Comparison of ENCODE assay signal across 27 cellular contexts in genomic region chr14:21704340-21704737, GRCh38. TPM values are rescaled to one million over a fixed set of nuclear protein-coding genes. Genes with fewer than 3 reads are reported as not detected.
DNase-seq lines count a peak whose midpoint lies in the region; ATAC-seq and TF ChIP-seq lines count a peak whose summit lies in the region.
"Had no signal": no experiment of that assay in that cellular context is flagged by ENCODE, and none has a peak within 500 bp of the region (broad histone marks: within the 10 kb centered on the region; RNA-seq: fewer than 3 reads in every experiment).

No MANE protein-coding gene starts in this region.

- H3K9me3 Mint-ChIP-seq in activated T-cell treated with anti-CD3 and anti-CD28 coated beads, Interleukin-2, amount 50 U/mL, for 4 hours: peaks cover 3% of the 10 kb centered on the region
- no peaks in the 10 kb centered on the region for H3K9me3 Mint-ChIP-seq in activated naive CD8-positive, alpha-beta T cell treated with anti-CD3 and anti-CD28 coated beads, Interleukin-2, amount 50 U/mL, for 24 hours

- TF ChIP-seq POLR2A in prostate gland (IDR thresholded peaks at IDR 0.05) (no peak), sigmoid colon (IDR thresholded peaks at IDR 0.05) (no peak), tibial nerve (IDR thresholded peaks at IDR 0.05) (no peak)

- DNase-seq in activated T-cell treated with anti-CD3 and anti-CD28 coated beads, Interleukin-2, amount 50 U/mL, for 4 hours: no peak
- DNase-seq in activated T-cell treated with anti-CD3 and anti-CD28 coated beads for 4 hours (no peak), prostate gland (ENCODE audit: low spot score) (no peak), KG1 (lab: John Stamatoyannopoulos, UW) (no peak), sigmoid colon (no peak), tibial nerve (ENCODE audit: low spot score in 2 of 2) (no peak)
- no peak for DNase-seq in activated naive CD8-positive, alpha-beta T cell treated with anti-CD3 and anti-CD28 coated beads, Interleukin-2, amount 50 U/mL, for 24 hours
- DNase-seq: activated CD4-positive, alpha-beta T cell treated with anti-CD3 and anti-CD28 coated beads, Interleukin-2, amount 10 ng/mL, durations not matched to agents 7 days and 5 days; amniotic stem cell; mammary epithelial cell; NCI-H1417 treated with DMSO at 0.1 percent for 48 hours; NCI-H524; right lobe of liver; stimulated activated naive CD4-positive, alpha-beta T cell; SW 1271; thyroid gland had no signal

- intact Hi-C loops in prostate gland (cut with DNase I) (no loop called here), sigmoid colon (cut with DNase I) (no loop called here)

- no peaks in the 10 kb centered on the region for H3K36me3 ChIP-seq in prostate gland
- H3K36me3 ChIP-seq in sigmoid colon: no peaks in the 10 kb centered on the region
- H3K36me3 ChIP-seq in tibial nerve: no peaks in the 10 kb centered on the region
- H3K36me3 ChIP-seq: right lobe of liver, thyroid gland had no signal

- TF ChIP-seq EP300 in sigmoid colon (IDR thresholded peaks at IDR 0.05) (no peak), tibial nerve (IDR thresholded peaks at IDR 0.05) (no peak)

- TF ChIP-seq CTCF in prostate gland (IDR thresholded peaks at IDR 0.05) (no peak), sigmoid colon (IDR thresholded peaks at IDR 0.05) (no peak), tibial nerve (IDR thresholded peaks at IDR 0.05) (no peak)

- H3K27me3 ChIP-seq in prostate gland (replicated peaks; ENCODE audit: insufficient read depth) (no peaks in the 10 kb centered on the region), sigmoid colon (no peaks in the 10 kb centered on the region), tibial nerve (no peaks in the 10 kb centered on the region)
- H3K27me3 ChIP-seq: right lobe of liver, thyroid gland had no signal

- no peaks in the 10 kb centered on the region for H3K36me3 Mint-ChIP-seq in activated T-cell treated with anti-CD3 and anti-CD28 coated beads, Interleukin-2, amount 50 U/mL, for 4 hours (ENCODE audit: insufficient read depth)
- H3K36me3 Mint-ChIP-seq in activated naive CD8-positive, alpha-beta T cell treated with anti-CD3 and anti-CD28 coated beads, Interleukin-2, amount 50 U/mL, for 24 hours (ENCODE audit: low read depth): no peaks in the 10 kb centered on the region
- H3K36me3 Mint-ChIP-seq: CD4-positive, alpha-beta memory T cell had no signal

- H3K4me1 ChIP-seq in prostate gland (replicated peaks) (no peaks in the 10 kb centered on the region), sigmoid colon (no peaks in the 10 kb centered on the region), tibial nerve (no peaks in the 10 kb centered on the region)
- H3K4me1 ChIP-seq: parathyroid adenoma, right lobe of liver, thyroid gland had no signal

- ATAC-seq in activated T-cell treated with anti-CD3 and anti-CD28 coated beads, Interleukin-2, amount 50 U/mL, for 4 hours: peak; percentile 33 to 49
- peak; percentile 19 for ATAC-seq in GM18520 (IDR thresholded peaks at IDR 0.05; ENCODE audit: unreplicated experiment)
- ATAC-seq in activated naive CD8-positive, alpha-beta T cell treated with anti-CD3 and anti-CD28 coated beads, Interleukin-2, amount 50 U/mL, for 24 hours: peak; percentile 27
- ATAC-seq: HepG2, right lobe of liver had no signal

- H3K4me3 Mint-ChIP-seq in activated T-cell treated with anti-CD3 and anti-CD28 coated beads, Interleukin-2, amount 50 U/mL, for 4 hours: no peak overlapping the region
- H3K4me3 Mint-ChIP-seq in activated naive CD8-positive, alpha-beta T cell treated with anti-CD3 and anti-CD28 coated beads, Interleukin-2, amount 50 U/mL, for 24 hours: no peak overlapping the region
- H3K4me3 Mint-ChIP-seq: activated CD4-positive, alpha-beta T cell treated with anti-CD3 and anti-CD28 coated beads, Interleukin-2, amount 10 ng/mL, durations not matched to agents 7 days and 5 days; CD4-positive, alpha-beta memory T cell; nephron had no signal

- no peak overlapping the region for H3K27ac Mint-ChIP-seq in activated naive CD8-positive, alpha-beta T cell treated with anti-CD3 and anti-CD28 coated beads, Interleukin-2, amount 50 U/mL, for 24 hours
- H3K27ac Mint-ChIP-seq: activated CD4-positive, alpha-beta T cell treated with anti-CD3 and anti-CD28 coated beads, Interleukin-2, amount 10 ng/mL, durations not matched to agents 7 days and 5 days; nephron had no signal

- H3K27me3 Mint-ChIP-seq in activated T-cell treated with anti-CD3 and anti-CD28 coated beads, Interleukin-2, amount 50 U/mL, for 4 hours (ENCODE audit: low read depth): peaks cover 17% of the 10 kb centered on the region
- H3K27me3 Mint-ChIP-seq in activated naive CD8-positive, alpha-beta T cell treated with anti-CD3 and anti-CD28 coated beads, Interleukin-2, amount 50 U/mL, for 24 hours: peaks cover 9% of the 10 kb centered on the region

- no peak overlapping the region for H3K4me3 ChIP-seq in prostate gland
- no peak overlapping the region for H3K4me3 ChIP-seq in sigmoid colon
- H3K4me3 ChIP-seq in tibial nerve: no peak overlapping the region
- H3K4me3 ChIP-seq: right lobe of liver, thyroid gland had no signal

- H3K27ac ChIP-seq in prostate gland (peak overlapping the region; percentile 5 to 33), sigmoid colon (no peak overlapping the region), tibial nerve (no peak overlapping the region)
- H3K27ac ChIP-seq: epithelial cell of prostate, parathyroid adenoma, right lobe of liver, thyroid gland had no signal

- H3K9me3 ChIP-seq in prostate gland (no peaks in the 10 kb centered on the region), sigmoid colon (peaks cover 0 to 4% (median 0%) of the 10 kb centered on the region in 4 donors), tibial nerve (peaks cover 0 to 18% (median 0%) of the 10 kb centered on the region in 4 donors)
- H3K9me3 ChIP-seq: right lobe of liver, thyroid gland had no signal

- H3K4me1 Mint-ChIP-seq in activated T-cell treated with anti-CD3 and anti-CD28 coated beads, Interleukin-2, amount 50 U/mL, for 4 hours (ENCODE audit: low read depth): peaks cover 21% of the 10 kb centered on the region
- H3K4me1 Mint-ChIP-seq in activated naive CD8-positive, alpha-beta T cell treated with anti-CD3 and anti-CD28 coated beads, Interleukin-2, amount 50 U/mL, for 24 hours: peaks cover 21% of the 10 kb centered on the region
- H3K4me1 Mint-ChIP-seq: nephron had no signal

RNA-seq across cellular contexts. Expression of gene OR4E1, which starts 30.7 kb away (rescaled TPM):
- not detected for total RNA-seq in activated T-cell treated with anti-CD3 and anti-CD28 coated beads, Interleukin-2, amount 50 U/mL, for 4 hours
- total RNA-seq in prostate gland: not detected
- not detected for total RNA-seq in sigmoid colon
- not detected for polyA plus RNA-seq in sigmoid colon
- total RNA-seq in tibial nerve: not detected
- total RNA-seq: bronchial epithelial cell; CD4-positive, alpha-beta memory T cell; dermis microvascular lymphatic vessel endothelial cell; fibroblast of villous mesenchyme; H4; HepG2; mammary epithelial cell; right lobe of liver; thyroid gland had no signal
- polyA plus RNA-seq: HepG2, keratinocyte, mammary epithelial cell had no signal

RNA-seq across cellular contexts. Expression of gene OR4E2, which starts 50.7 kb away (rescaled TPM):
- total RNA-seq in activated T-cell treated with anti-CD3 and anti-CD28 coated beads, Interleukin-2, amount 50 U/mL, for 4 hours: not detected
- not detected for total RNA-seq in prostate gland
- total RNA-seq in sigmoid colon: not detected
- not detected for polyA plus RNA-seq in sigmoid colon
- total RNA-seq in tibial nerve: not detected
- total RNA-seq: activated CD4-positive, alpha-beta T cell treated with anti-CD3 and anti-CD28 coated beads, Interleukin-2, amount 10 ng/mL, durations not matched to agents 7 days and 5 days; bronchial epithelial cell; CD4-positive, alpha-beta memory T cell; dermis microvascular lymphatic vessel endothelial cell; fibroblast of villous mesenchyme; H4; HepG2; mammary epithelial cell; right lobe of liver; thyroid gland had no signal
- polyA plus RNA-seq: CD4-positive, alpha-beta memory T cell; HepG2; keratinocyte; mammary epithelial cell had no signal

Comparison
In these comparisons a context has a peak if more than half of its experiments do, and no peak if none do; other contexts are left out.
1. H3K27ac ChIP-seq: peak in prostate gland (2 of 2); none in sigmoid colon (0 of 4) and tibial nerve (0 of 4).
2. Peak in every context shown above with its lines, with median percentiles within 50 percentile points of each other: ATAC-seq.